ENCODE assay signal across 19 cellular contexts in the genomic region with DNA sequence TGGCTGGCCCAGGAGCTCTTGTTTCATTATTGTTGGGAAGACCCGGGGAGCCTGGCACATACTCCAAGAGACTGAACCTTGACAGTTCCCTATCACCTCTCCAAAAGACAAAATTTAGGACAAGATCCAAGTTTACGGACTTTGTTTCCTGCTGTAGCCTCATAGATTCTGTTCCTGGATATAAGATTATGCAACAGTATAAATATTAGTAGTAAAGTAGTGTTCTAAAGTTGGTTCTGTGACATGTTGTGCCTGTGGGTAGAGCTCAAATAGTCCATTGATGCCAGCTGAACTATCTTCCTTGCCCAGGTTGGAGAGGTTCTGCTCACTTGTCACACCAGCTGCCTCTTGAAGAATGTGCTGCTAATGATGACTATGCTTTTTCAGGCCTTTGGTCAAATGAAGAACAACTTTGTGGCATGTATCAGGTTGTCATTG.
"Had no signal": no experiment of that assay in that cellular context is flagged by ENCODE, and none has a peak within 500 bp of the region (broad histone marks: within the 10 kb centered on the region; RNA-seq: fewer than 3 reads in every experiment).

No MANE protein-coding gene starts in this region.

- H3K36me3 ChIP-seq: spleen, thoracic aorta, uterus had no signal

- H3K27ac ChIP-seq: psoas muscle, thoracic aorta had no signal

- H3K9me3 Mint-ChIP-seq: activated B cell treated with CpG ODN at 0.5 μM for 24 hours; activated CD4-positive, alpha-beta T cell treated with anti-CD3 and anti-CD28 coated beads, Interleukin-2, amount 10 ng/mL, durations not matched to agents 7 days and 5 days; activated naive CD8-positive, alpha-beta T cell treated with anti-CD3 and anti-CD28 coated beads, Interleukin-2, amount 10 ng/mL, durations not matched to agents 7 days and 5 days; activated T-helper 1 cell treated with anti-CD3 and anti-CD28 coated beads, Interleukin-12 subunit alpha, Interleukin-12 subunit beta, Interleukin-2, Interleukin-4 antibody, amounts not matched to agents 30 ng/mL and 10 ng/mL and 1 ng/mL, durations not matched to agents 14 hours and 24 hours and 36 hours; nephron progenitor cell had no signal

- H3K4me1 Mint-ChIP-seq: activated B cell treated with CpG ODN at 0.5 μM for 24 hours; activated CD4-positive, alpha-beta T cell treated with anti-CD3 and anti-CD28 coated beads, Interleukin-2, amount 10 ng/mL, durations not matched to agents 7 days and 5 days; activated naive CD8-positive, alpha-beta T cell treated with anti-CD3 and anti-CD28 coated beads, Interleukin-2, amount 10 ng/mL, durations not matched to agents 7 days and 5 days had no signal

- H3K27me3 ChIP-seq: spleen, uterus had no signal

- H3K27ac Mint-ChIP-seq: activated B cell treated with CpG ODN at 0.5 μM for 24 hours; activated CD4-positive, alpha-beta T cell treated with anti-CD3 and anti-CD28 coated beads, Interleukin-2, amount 10 ng/mL, durations not matched to agents 7 days and 5 days; activated naive CD8-positive, alpha-beta T cell treated with anti-CD3 and anti-CD28 coated beads, Interleukin-2, amount 10 ng/mL, durations not matched to agents 7 days and 5 days; activated T-helper 1 cell treated with anti-CD3 and anti-CD28 coated beads, Interleukin-12 subunit alpha, Interleukin-12 subunit beta, Interleukin-2, Interleukin-4 antibody, amounts not matched to agents 30 ng/mL and 10 ng/mL and 1 ng/mL, durations not matched to agents 14 hours and 24 hours and 36 hours; nephron progenitor cell had no signal

- H3K4me3 Mint-ChIP-seq: activated B cell treated with CpG ODN at 0.5 μM for 24 hours; activated CD4-positive, alpha-beta T cell treated with anti-CD3 and anti-CD28 coated beads, Interleukin-2, amount 10 ng/mL, durations not matched to agents 7 days and 5 days; activated naive CD8-positive, alpha-beta T cell treated with anti-CD3 and anti-CD28 coated beads, Interleukin-2, amount 10 ng/mL, durations not matched to agents 7 days and 5 days; activated T-helper 1 cell treated with anti-CD3 and anti-CD28 coated beads, Interleukin-12 subunit alpha, Interleukin-12 subunit beta, Interleukin-2, Interleukin-4 antibody, amounts not matched to agents 30 ng/mL and 10 ng/mL and 1 ng/mL, durations not matched to agents 14 hours and 24 hours and 36 hours; nephron progenitor cell had no signal

- H3K27me3 Mint-ChIP-seq: activated B cell treated with CpG ODN at 0.5 μM for 24 hours, brain had no signal

- DNase-seq: activated B cell treated with CpG ODN at 0.5 μM for 24 hours; activated CD4-positive, alpha-beta T cell treated with anti-CD3 and anti-CD28 coated beads, Interleukin-2, amount 10 ng/mL, durations not matched to agents 7 days and 5 days; activated CD8-positive, alpha-beta memory T cell treated with anti-CD3 and anti-CD28 coated beads for 24 hours; activated naive CD8-positive, alpha-beta T cell treated with anti-CD3 and anti-CD28 coated beads, Interleukin-2, amount 10 ng/mL, durations not matched to agents 7 days and 5 days; central memory CD4-positive, alpha-beta T cell; effector CD8-positive, alpha-beta T cell; foreskin fibroblast; glutamatergic neuron; mesendoderm; nephron progenitor cell; occipital lobe; psoas muscle; spleen; SW 1271; uterus had no signal

- H3K4me1 ChIP-seq: uterus had no signal

- H3K36me3 Mint-ChIP-seq: activated naive CD8-positive, alpha-beta T cell treated with anti-CD3 and anti-CD28 coated beads, Interleukin-2, amount 10 ng/mL, durations not matched to agents 7 days and 5 days; brain had no signal

- H3K9me3 ChIP-seq: psoas muscle, spleen, thoracic aorta, uterus had no signal

- H3K4me3 ChIP-seq: coronary artery, psoas muscle, spleen, thoracic aorta, uterus had no signal
